22 cellular contexts compared by ENCODE assay signal in genomic region chr6:6971369-6971768, GRCh38.
"Had no signal": no experiment of that assay in that cellular context is flagged by ENCODE, and none has a peak within 500 bp of the region (broad histone marks: within the 10 kb centered on the region; RNA-seq: fewer than 3 reads in every experiment).

No MANE protein-coding gene starts in this region.

- H3K9me3 ChIP-seq: left lung, lower lobe of right lung, psoas muscle, testis, tibial nerve had no signal

- DNase-seq: cerebellar nuclear complex; effector memory CD8-positive, alpha-beta T cell; foreskin melanocyte; head of caudate nucleus; hippocampal formation; left lung; lower lobe of right lung; psoas muscle; retina; stimulated activated CD4-positive, alpha-beta T cell treated with anti-CD3 and anti-CD28 coated beads, Interleukin-2, amount 100 ng/mL, for 24 hours; stimulated activated CD4-positive, alpha-beta T cell treated with anti-CD3 and anti-CD28 coated beads, Interleukin-4, amount 100 ng/mL, for 4 hours; stimulated activated naive B cell treated with anti-CD40 and anti-IgM and Interleukin-4, amounts not matched to agents 10 μg/mL and 1 μg/mL and 100 μg/mL, for 72 hours; stimulated activated naive CD8-positive, alpha-beta T cell treated with anti-CD3 and anti-CD28 coated beads, Interleukin-15, amount 100 ng/mL, for 72 hours; testis had no signal

- H3K27ac ChIP-seq: epithelial cell of prostate, left lung, lower lobe of right lung, parathyroid adenoma, psoas muscle, testis, tibial nerve had no signal

- H3K4me1 ChIP-seq: left lung, lower lobe of right lung, parathyroid adenoma, testis, tibial nerve had no signal

- ATAC-seq: effector memory CD8-positive, alpha-beta T cell; left lung; lower lobe of right lung; natural killer cell treated with Interleukin-12 subunit alpha and Interleukin-12 subunit beta and Interleukin-15 and Interleukin-18, amount 100 ng/mL, for 72 hours; psoas muscle; sciatic nerve; stimulated activated naive B cell treated with anti-CD40 and anti-IgM and Interleukin-4, amounts not matched to agents 10 μg/mL and 1 μg/mL and 100 μg/mL, for 72 hours; stimulated activated naive CD8-positive, alpha-beta T cell treated with anti-CD3 and anti-CD28 coated beads, Interleukin-15, amount 100 ng/mL, for 72 hours had no signal

- H3K27me3 ChIP-seq: left lung, testis, tibial nerve had no signal

- H3K27me3 Mint-ChIP-seq: stimulated activated naive B cell treated with anti-CD40 and anti-IgM and Interleukin-4, amounts not matched to agents 10 μg/mL and 1 μg/mL and 100 μg/mL, for 72 hours had no signal

- H3K4me1 Mint-ChIP-seq: memory B cell; mesothelial cell of epicardium; stimulated activated naive B cell treated with anti-CD40 and anti-IgM and Interleukin-4, amounts not matched to agents 10 μg/mL and 1 μg/mL and 100 μg/mL, for 72 hours; stimulated activated naive CD8-positive, alpha-beta T cell treated with anti-CD3 and anti-CD28 coated beads, Interleukin-15, amount 100 ng/mL, for 72 hours had no signal

- H3K36me3 ChIP-seq: left lung, lower lobe of right lung, tibial nerve had no signal

- H3K4me3 ChIP-seq: left lung, lower lobe of right lung, psoas muscle, testis, tibial nerve had no signal

- H3K9me3 Mint-ChIP-seq: dendritic cell treated with granulocyte-macrophage colony-stimulating factor and Interleukin-4, amounts not matched to agents 40 ng/mL and 50 ng/mL, for 4 days; effector memory CD8-positive, alpha-beta T cell; memory B cell; mesothelial cell of epicardium; natural killer cell treated with Interleukin-12 subunit alpha and Interleukin-12 subunit beta and Interleukin-15 and Interleukin-18, amount 100 ng/mL, for 72 hours; stimulated activated naive B cell treated with anti-CD40 and anti-IgM and Interleukin-4, amounts not matched to agents 10 μg/mL and 1 μg/mL and 100 μg/mL, for 72 hours; stimulated activated naive CD8-positive, alpha-beta T cell treated with anti-CD3 and anti-CD28 coated beads, Interleukin-15, amount 100 ng/mL, for 72 hours had no signal

- H3K9ac ChIP-seq: parathyroid adenoma had no signal

- H3K27ac Mint-ChIP-seq: dendritic cell treated with granulocyte-macrophage colony-stimulating factor and Interleukin-4, amounts not matched to agents 40 ng/mL and 50 ng/mL, for 4 days; effector memory CD8-positive, alpha-beta T cell; memory B cell; mesothelial cell of epicardium; natural killer cell treated with Interleukin-12 subunit alpha and Interleukin-12 subunit beta and Interleukin-15 and Interleukin-18, amount 100 ng/mL, for 72 hours; stimulated activated naive B cell treated with anti-CD40 and anti-IgM and Interleukin-4, amounts not matched to agents 10 μg/mL and 1 μg/mL and 100 μg/mL, for 72 hours; stimulated activated naive CD8-positive, alpha-beta T cell treated with anti-CD3 and anti-CD28 coated beads, Interleukin-15, amount 100 ng/mL, for 72 hours had no signal

- H3K36me3 Mint-ChIP-seq: memory B cell; mesothelial cell of epicardium; natural killer cell treated with Interleukin-12 subunit alpha and Interleukin-12 subunit beta and Interleukin-15 and Interleukin-18, amount 100 ng/mL, for 72 hours; stimulated activated naive B cell treated with anti-CD40 and anti-IgM and Interleukin-4, amounts not matched to agents 10 μg/mL and 1 μg/mL and 100 μg/mL, for 72 hours had no signal

- H3K4me3 Mint-ChIP-seq: dendritic cell treated with granulocyte-macrophage colony-stimulating factor and Interleukin-4, amounts not matched to agents 40 ng/mL and 50 ng/mL, for 4 days; effector memory CD8-positive, alpha-beta T cell; memory B cell; mesothelial cell of epicardium; natural killer cell treated with Interleukin-12 subunit alpha and Interleukin-12 subunit beta and Interleukin-15 and Interleukin-18, amount 100 ng/mL, for 72 hours; stimulated activated naive B cell treated with anti-CD40 and anti-IgM and Interleukin-4, amounts not matched to agents 10 μg/mL and 1 μg/mL and 100 μg/mL, for 72 hours; stimulated activated naive CD8-positive, alpha-beta T cell treated with anti-CD3 and anti-CD28 coated beads, Interleukin-15, amount 100 ng/mL, for 72 hours had no signal
